Comparison of ENCODE assay signal across 15 cellular contexts in genomic region chr9:22064957-22065356, GRCh38. TPM values are rescaled to one million over a fixed set of nuclear protein-coding genes. Genes with fewer than 3 reads are reported as not detected.
"Had no signal": no experiment of that assay in that cellular context is flagged by ENCODE, and none has a peak within 500 bp of the region (broad histone marks: within the 10 kb centered on the region; RNA-seq: fewer than 3 reads in every experiment).

No MANE protein-coding gene starts in this region.

- H3K27ac ChIP-seq: spleen, suprapubic skin, WERI-Rb-1 had no signal

- H3K9me3 ChIP-seq: spleen, suprapubic skin had no signal

- ATAC-seq: activated CD4-positive, alpha-beta T cell treated with anti-CD3 and anti-CD28 coated beads for 36 hours; effector memory CD8-positive, alpha-beta T cell; sciatic nerve had no signal

- H3K36me3 ChIP-seq: spleen, suprapubic skin, WERI-Rb-1 had no signal

- H3K4me1 ChIP-seq: spleen had no signal

- H3K27me3 ChIP-seq: spleen, suprapubic skin had no signal

- DNase-seq: activated CD4-positive, alpha-beta T cell treated with anti-CD3 and anti-CD28 coated beads for 36 hours; effector memory CD8-positive, alpha-beta T cell; foreskin melanocyte; immature natural killer cell; spleen; WERI-Rb-1 had no signal

- H3K4me3 Mint-ChIP-seq: activated CD4-positive, alpha-beta T cell treated with anti-CD3 and anti-CD28 coated beads for 36 hours; activated naive CD4-positive, alpha-beta T cell treated with anti-CD3 and anti-CD28 coated beads, Interleukin-2, amount 50 U/mL, for 24 hours; brain; effector memory CD8-positive, alpha-beta T cell; immature natural killer cell; mesothelial cell of epicardium; neural crest cell; stimulated activated naive CD8-positive, alpha-beta T cell treated with anti-CD3 and anti-CD28 coated beads, Interleukin-15, Interleukin-2, amounts not matched to agents 100 ng/mL and 50 ng/mL, for 24 hours; type B pancreatic cell had no signal

- H3K36me3 Mint-ChIP-seq: brain, immature natural killer cell, type B pancreatic cell had no signal

- H3K27me3 Mint-ChIP-seq: effector memory CD8-positive, alpha-beta T cell had no signal

- H3K9me3 Mint-ChIP-seq: activated naive CD4-positive, alpha-beta T cell treated with anti-CD3 and anti-CD28 coated beads, Interleukin-2, amount 50 U/mL, for 24 hours; brain; effector memory CD8-positive, alpha-beta T cell; immature natural killer cell; mesothelial cell of epicardium; neural crest cell; stimulated activated naive CD8-positive, alpha-beta T cell treated with anti-CD3 and anti-CD28 coated beads, Interleukin-15, Interleukin-2, amounts not matched to agents 100 ng/mL and 50 ng/mL, for 24 hours; type B pancreatic cell had no signal

- H3K27ac Mint-ChIP-seq: activated CD4-positive, alpha-beta T cell treated with anti-CD3 and anti-CD28 coated beads for 36 hours; activated naive CD4-positive, alpha-beta T cell treated with anti-CD3 and anti-CD28 coated beads, Interleukin-2, amount 50 U/mL, for 24 hours; brain; effector memory CD8-positive, alpha-beta T cell; immature natural killer cell; mesothelial cell of epicardium; stimulated activated naive CD8-positive, alpha-beta T cell treated with anti-CD3 and anti-CD28 coated beads, Interleukin-15, Interleukin-2, amounts not matched to agents 100 ng/mL and 50 ng/mL, for 24 hours; type B pancreatic cell had no signal

- H3K4me3 ChIP-seq: lung, spleen, suprapubic skin had no signal

- H3K4me1 Mint-ChIP-seq: brain, immature natural killer cell, neural crest cell had no signal

RNA-seq across cellular contexts. Expression of gene CDKN2B, which starts 55.9 kb away (rescaled TPM):
- total RNA-seq: activated CD4-positive, alpha-beta T cell treated with anti-CD3 and anti-CD28 coated beads for 36 hours; neural crest cell had no signal
